1 cellular context compared by ENCODE assay signal in genomic region chr17:39737331-39737760, GRCh38.
TF ChIP-seq lines count a peak whose summit lies in the region.

No MANE protein-coding gene starts in this region.

TF ChIP-seq in HepG2, 621 proteins besides CTCF, POLR2A, EP300 and RAD21 (continued from another document and continues in another):
- TF ChIP-seq, protein P1, sequence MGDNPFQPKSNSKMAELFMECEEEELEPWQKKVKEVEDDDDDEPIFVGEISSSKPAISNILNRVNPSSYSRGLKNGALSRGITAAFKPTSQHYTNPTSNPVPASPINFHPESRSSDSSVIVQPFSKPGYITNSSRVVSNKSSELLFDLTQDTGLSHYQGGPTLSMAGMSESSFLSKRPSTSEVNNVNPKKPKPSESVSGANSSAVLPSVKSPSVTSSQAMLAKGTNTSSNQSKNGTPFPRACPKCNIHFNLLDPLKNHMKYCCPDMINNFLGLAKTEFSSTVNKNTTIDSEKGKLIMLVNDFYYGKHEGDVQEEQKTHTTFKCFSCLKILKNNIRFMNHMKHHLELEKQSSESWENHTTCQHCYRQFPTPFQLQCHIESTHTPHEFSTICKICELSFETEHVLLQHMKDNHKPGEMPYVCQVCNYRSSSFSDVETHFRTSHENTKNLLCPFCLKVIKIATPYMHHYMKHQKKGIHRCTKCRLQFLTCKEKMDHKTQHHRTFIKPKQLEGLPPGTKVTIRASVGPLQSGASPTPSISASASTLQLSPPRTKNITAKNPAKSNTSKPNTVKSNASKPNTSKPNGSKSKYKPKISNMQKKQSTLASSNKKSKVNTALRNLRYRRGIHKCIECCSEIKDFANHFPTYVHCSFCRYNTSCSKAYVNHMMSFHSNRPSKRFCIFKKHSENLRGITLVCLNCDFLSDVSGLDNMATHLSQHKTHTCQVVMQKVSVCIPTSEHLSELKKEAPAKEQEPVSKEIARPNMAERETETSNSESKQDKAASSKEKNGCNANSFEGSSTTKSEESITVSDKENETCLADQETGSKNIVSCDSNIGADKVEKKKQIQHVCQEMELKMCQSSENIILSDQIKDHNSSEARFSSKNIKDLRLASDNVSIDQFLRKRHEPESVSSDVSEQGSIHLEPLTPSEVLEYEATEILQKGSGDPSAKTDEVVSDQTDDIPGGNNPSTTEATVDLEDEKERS (CRISPR knock-in tag; IDR thresholded peaks at IDR 0.05), result no peak
- no peak for TF ChIP-seq ZNF501 (CRISPR knock-in tag; IDR thresholded peaks at IDR 0.05)
- TF ChIP-seq YY1 (IDR thresholded peaks at IDR 0.05; ENCODE audit: insufficient read depth, insufficient replicate concordance, low read depth, low read length), result peak; percentile 47
- no peak for TF ChIP-seq RBFOX2 (IDR thresholded peaks at IDR 0.05; ENCODE audit: low read depth, low read length)
- TF ChIP-seq ZNF558 (CRISPR knock-in tag; IDR thresholded peaks at IDR 0.05; ENCODE audit: borderline replicate concordance), result no peak
- TF ChIP-seq, protein P2, sequence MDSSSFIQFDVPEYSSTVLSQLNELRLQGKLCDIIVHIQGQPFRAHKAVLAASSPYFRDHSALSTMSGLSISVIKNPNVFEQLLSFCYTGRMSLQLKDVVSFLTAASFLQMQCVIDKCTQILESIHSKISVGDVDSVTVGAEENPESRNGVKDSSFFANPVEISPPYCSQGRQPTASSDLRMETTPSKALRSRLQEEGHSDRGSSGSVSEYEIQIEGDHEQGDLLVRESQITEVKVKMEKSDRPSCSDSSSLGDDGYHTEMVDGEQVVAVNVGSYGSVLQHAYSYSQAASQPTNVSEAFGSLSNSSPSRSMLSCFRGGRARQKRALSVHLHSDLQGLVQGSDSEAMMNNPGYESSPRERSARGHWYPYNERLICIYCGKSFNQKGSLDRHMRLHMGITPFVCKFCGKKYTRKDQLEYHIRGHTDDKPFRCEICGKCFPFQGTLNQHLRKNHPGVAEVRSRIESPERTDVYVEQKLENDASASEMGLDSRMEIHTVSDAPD (CRISPR knock-in tag; IDR thresholded peaks at IDR 0.05), result no peak
- no peak for TF ChIP-seq GPN1 (CRISPR knock-in tag; IDR thresholded peaks at IDR 0.05; ENCODE audit: borderline replicate concordance)
- no peak for TF ChIP-seq DNMT3B (CRISPR knock-in tag; conservative IDR thresholded peaks at IDR 0.05)
- TF ChIP-seq ZNF768 (CRISPR knock-in tag; IDR thresholded peaks at IDR 0.05), result peak; percentile 37; the same call in 1 of the 2 replicates
- no peak for TF ChIP-seq ZKSCAN8 (CRISPR knock-in tag; IDR thresholded peaks at IDR 0.05; ENCODE audit: borderline replicate concordance)
- no peak for TF ChIP-seq LRRFIP1 (CRISPR knock-in tag; conservative IDR thresholded peaks at IDR 0.05)
- TF ChIP-seq MXD3 (CRISPR knock-in tag; IDR thresholded peaks at IDR 0.05), result no peak
- TF ChIP-seq ZNF180 (CRISPR knock-in tag; IDR thresholded peaks at IDR 0.05; ENCODE audit: borderline replicate concordance, low read depth), result no peak
- no peak; the same call in 2 of the 3 replicates for TF ChIP-seq MXI1 (IDR thresholded peaks at IDR 0.05; ENCODE audit: borderline replicate concordance, low read depth, low read length)
- TF ChIP-seq ELF3 (CRISPR knock-in tag; IDR thresholded peaks at IDR 0.05), result peak; percentile 38; the same call in 1 of the 2 replicates
- 0 out of 2 replicates have a peak, but pooled peaks have one; percentile 30 for TF ChIP-seq NFKBIZ (CRISPR knock-in tag; IDR thresholded peaks at IDR 0.05)
- TF ChIP-seq ATM (IDR thresholded peaks at IDR 0.05; ENCODE audit: borderline replicate concordance), result no peak
- TF ChIP-seq PPARG (CRISPR knock-in tag; conservative IDR thresholded peaks at IDR 0.05), result peak; percentile 2; the same call in 1 of the 2 replicates
- TF ChIP-seq PCBP1 (IDR thresholded peaks at IDR 0.05; ENCODE audit: borderline replicate concordance, low read depth, low read length), result peak; percentile 32; the same call in 1 of the 2 replicates
- TF ChIP-seq AKAP8 (CRISPR knock-in tag; IDR thresholded peaks at IDR 0.05), result no peak
- no peak for TF ChIP-seq ZNF75D (CRISPR knock-in tag; IDR thresholded peaks at IDR 0.05; ENCODE audit: borderline replicate concordance)
- TF ChIP-seq IRX3 (CRISPR knock-in tag; IDR thresholded peaks at IDR 0.05; ENCODE audit: borderline replicate concordance, low read depth), result no peak
- TF ChIP-seq RCOR2 (CRISPR knock-in tag; IDR thresholded peaks at IDR 0.05), result no peak
- TF ChIP-seq ZBTB21 (CRISPR knock-in tag; IDR thresholded peaks at IDR 0.05), result no peak
- no peak for TF ChIP-seq ZNF530 (CRISPR knock-in tag; IDR thresholded peaks at IDR 0.05; ENCODE audit: low read depth)
- no peak for TF ChIP-seq ZNF205 (CRISPR knock-in tag; IDR thresholded peaks at IDR 0.05)
- TF ChIP-seq ZNF615 (CRISPR knock-in tag; IDR thresholded peaks at IDR 0.05; ENCODE audit: borderline replicate concordance), result no peak
- peak; percentile 54 for TF ChIP-seq ZBTB7B (CRISPR knock-in tag; IDR thresholded peaks at IDR 0.05)
- TF ChIP-seq KLF13 (CRISPR knock-in tag; IDR thresholded peaks at IDR 0.05), result no peak
- TF ChIP-seq, protein P3, sequence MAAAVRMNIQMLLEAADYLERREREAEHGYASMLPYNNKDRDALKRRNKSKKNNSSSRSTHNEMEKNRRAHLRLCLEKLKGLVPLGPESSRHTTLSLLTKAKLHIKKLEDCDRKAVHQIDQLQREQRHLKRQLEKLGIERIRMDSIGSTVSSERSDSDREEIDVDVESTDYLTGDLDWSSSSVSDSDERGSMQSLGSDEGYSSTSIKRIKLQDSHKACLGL (CRISPR knock-in tag; IDR thresholded peaks at IDR 0.05), result no peak
- no peak for TF ChIP-seq DR1 (CRISPR knock-in tag; IDR thresholded peaks at IDR 0.05)
- TF ChIP-seq HNRNPL (IDR thresholded peaks at IDR 0.05; ENCODE audit: low read depth, low read length), result no peak
- TF ChIP-seq, protein P4, sequence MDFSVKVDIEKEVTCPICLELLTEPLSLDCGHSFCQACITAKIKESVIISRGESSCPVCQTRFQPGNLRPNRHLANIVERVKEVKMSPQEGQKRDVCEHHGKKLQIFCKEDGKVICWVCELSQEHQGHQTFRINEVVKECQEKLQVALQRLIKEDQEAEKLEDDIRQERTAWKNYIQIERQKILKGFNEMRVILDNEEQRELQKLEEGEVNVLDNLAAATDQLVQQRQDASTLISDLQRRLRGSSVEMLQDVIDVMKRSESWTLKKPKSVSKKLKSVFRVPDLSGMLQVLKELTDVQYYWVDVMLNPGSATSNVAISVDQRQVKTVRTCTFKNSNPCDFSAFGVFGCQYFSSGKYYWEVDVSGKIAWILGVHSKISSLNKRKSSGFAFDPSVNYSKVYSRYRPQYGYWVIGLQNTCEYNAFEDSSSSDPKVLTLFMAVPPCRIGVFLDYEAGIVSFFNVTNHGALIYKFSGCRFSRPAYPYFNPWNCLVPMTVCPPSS (IDR thresholded peaks at IDR 0.05), result no peak
- TF ChIP-seq ARNT2 (CRISPR knock-in tag; IDR thresholded peaks at IDR 0.05; ENCODE audit: low read depth), result no peak
- no peak for TF ChIP-seq ZNF816 (CRISPR knock-in tag; IDR thresholded peaks at IDR 0.05; ENCODE audit: borderline replicate concordance)
- no peak for TF ChIP-seq TCF7L2 (IDR thresholded peaks at IDR 0.05; ENCODE audit: low read depth, low read length)
- TF ChIP-seq ZBTB49 (CRISPR knock-in tag; IDR thresholded peaks at IDR 0.05; ENCODE audit: borderline replicate concordance), result no peak
- no peak; the same call in 1 of the 2 replicates for TF ChIP-seq PRDM10 (CRISPR knock-in tag; IDR thresholded peaks at IDR 0.05; ENCODE audit: low read depth)
- no peak for TF ChIP-seq MTA1 (CRISPR knock-in tag; IDR thresholded peaks at IDR 0.05; ENCODE audit: borderline replicate concordance)
- TF ChIP-seq KLF15 (CRISPR knock-in tag; IDR thresholded peaks at IDR 0.05; ENCODE audit: borderline replicate concordance), result no peak
- TF ChIP-seq HNF4A (CRISPR knock-in tag; IDR thresholded peaks at IDR 0.05), result peak; percentile 85
- no peak for TF ChIP-seq ZNF775 (CRISPR knock-in tag; IDR thresholded peaks at IDR 0.05; ENCODE audit: borderline replicate concordance)
- TF ChIP-seq GATA4 (IDR thresholded peaks at IDR 0.05; ENCODE audit: borderline replicate concordance, low read depth), result 0 out of 2 replicates have a peak, but pooled peaks have one; percentile 8
- TF ChIP-seq CBX5 (CRISPR knock-in tag; IDR thresholded peaks at IDR 0.05; ENCODE audit: borderline replicate concordance), result no peak
- TF ChIP-seq, protein P5, sequence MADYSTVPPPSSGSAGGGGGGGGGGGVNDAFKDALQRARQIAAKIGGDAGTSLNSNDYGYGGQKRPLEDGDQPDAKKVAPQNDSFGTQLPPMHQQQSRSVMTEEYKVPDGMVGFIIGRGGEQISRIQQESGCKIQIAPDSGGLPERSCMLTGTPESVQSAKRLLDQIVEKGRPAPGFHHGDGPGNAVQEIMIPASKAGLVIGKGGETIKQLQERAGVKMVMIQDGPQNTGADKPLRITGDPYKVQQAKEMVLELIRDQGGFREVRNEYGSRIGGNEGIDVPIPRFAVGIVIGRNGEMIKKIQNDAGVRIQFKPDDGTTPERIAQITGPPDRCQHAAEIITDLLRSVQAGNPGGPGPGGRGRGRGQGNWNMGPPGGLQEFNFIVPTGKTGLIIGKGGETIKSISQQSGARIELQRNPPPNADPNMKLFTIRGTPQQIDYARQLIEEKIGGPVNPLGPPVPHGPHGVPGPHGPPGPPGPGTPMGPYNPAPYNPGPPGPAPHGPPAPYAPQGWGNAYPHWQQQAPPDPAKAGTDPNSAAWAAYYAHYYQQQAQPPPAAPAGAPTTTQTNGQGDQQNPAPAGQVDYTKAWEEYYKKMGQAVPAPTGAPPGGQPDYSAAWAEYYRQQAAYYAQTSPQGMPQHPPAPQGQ (CRISPR knock-in tag; IDR thresholded peaks at IDR 0.05; ENCODE audit: borderline replicate concordance), result no peak
- TF ChIP-seq FOSL1 (CRISPR knock-in tag; IDR thresholded peaks at IDR 0.05; ENCODE audit: borderline replicate concordance), result no peak
- TF ChIP-seq BRF2 (CRISPR knock-in tag; IDR thresholded peaks at IDR 0.05), result no peak
- no peak for TF ChIP-seq MIER3 (CRISPR knock-in tag; IDR thresholded peaks at IDR 0.05; ENCODE audit: borderline replicate concordance)
- no peak for TF ChIP-seq FOXM1 (CRISPR knock-in tag; IDR thresholded peaks at IDR 0.05)
